1 cellular context compared by ENCODE assay signal in genomic region chr17:18968945-18969887, GRCh38.
TF ChIP-seq lines count a peak whose summit lies in the region.

No MANE protein-coding gene starts in this region.

TF ChIP-seq in GM23338, 12 proteins besides CTCF, POLR2A, EP300 and RAD21 (continued from another document):
- no peak for TF ChIP-seq ZNF462 (CRISPR knock-in tag; IDR thresholded peaks at IDR 0.05)
